19 cellular contexts compared by ENCODE assay signal in genomic region chr2:134665729-134666506, GRCh38. TPM values are rescaled to one million over a fixed set of nuclear protein-coding genes. Genes with fewer than 3 reads are reported as not detected.
"Had no signal": no experiment of that assay in that cellular context is flagged by ENCODE, and none has a peak within 500 bp of the region (broad histone marks: within the 10 kb centered on the region; RNA-seq: fewer than 3 reads in every experiment).

No MANE protein-coding gene starts in this region.

- H3K27ac Mint-ChIP-seq: activated naive CD8-positive, alpha-beta T cell treated with anti-CD3 and anti-CD28 coated beads, Interleukin-2, amount 50 U/mL, for 24 hours; nephron progenitor cell; T-helper 2 cell treated with Interferon-gamma antibody and Interleukin-4, amounts not matched to agents 5 μg/mL and 100 μg/mL, for 36 hours had no signal

- H3K27ac ChIP-seq: ascending aorta, esophagus squamous epithelium, spleen, suprapubic skin had no signal

- ATAC-seq: activated naive CD8-positive, alpha-beta T cell treated with anti-CD3 and anti-CD28 coated beads, Interleukin-2, amount 50 U/mL, for 24 hours; left cardiac atrium; sciatic nerve; stimulated activated naive CD8-positive, alpha-beta T cell treated with anti-CD3 and anti-CD28 coated beads, Interleukin-15, Interleukin-2, amounts not matched to agents 100 U/mL and 50 U/mL, for 24 hours had no signal

- DNase-seq: activated CD4-positive, alpha-beta T cell treated with anti-CD3 and anti-CD28 coated beads, Interleukin-2, amount 50 U/mL, for 48 hours; activated CD8-positive, alpha-beta memory T cell treated with anti-CD3 and anti-CD28 coated beads, Interleukin-2, amount 50 U/mL, for 48 hours; activated naive CD8-positive, alpha-beta T cell treated with anti-CD3 and anti-CD28 coated beads, Interleukin-2, amount 50 U/mL, for 24 hours; esophagus squamous epithelium; foreskin fibroblast; glutamatergic neuron; left cardiac atrium; mammary epithelial cell; nephron progenitor cell; spleen; stimulated activated CD4-positive, alpha-beta T cell treated with anti-CD3 and anti-CD28 coated beads, Interleukin-2, amount 100 ng/mL, for 24 hours; stimulated activated naive CD8-positive, alpha-beta T cell treated with anti-CD3 and anti-CD28 coated beads, Interleukin-15, Interleukin-2, amounts not matched to agents 100 U/mL and 50 U/mL, for 24 hours; upper lobe of left lung had no signal

- H3K27me3 ChIP-seq: ascending aorta, spleen, suprapubic skin, upper lobe of left lung had no signal

- H3K36me3 ChIP-seq: ascending aorta, esophagus squamous epithelium, spleen, suprapubic skin, upper lobe of left lung had no signal

- H3K4me3 ChIP-seq: ascending aorta, esophagus squamous epithelium, spleen, suprapubic skin, upper lobe of left lung had no signal

- H3K4me1 ChIP-seq: ascending aorta, esophagus squamous epithelium, suprapubic skin had no signal

- H3K9me3 Mint-ChIP-seq: activated naive CD8-positive, alpha-beta T cell treated with anti-CD3 and anti-CD28 coated beads, Interleukin-2, amount 50 U/mL, for 24 hours; nephron progenitor cell; T-helper 2 cell treated with Interferon-gamma antibody and Interleukin-4, amounts not matched to agents 5 μg/mL and 100 μg/mL, for 36 hours had no signal

- H3K9me3 ChIP-seq: ascending aorta, esophagus squamous epithelium, spleen, suprapubic skin, upper lobe of left lung had no signal

- H3K4me3 Mint-ChIP-seq: activated naive CD8-positive, alpha-beta T cell treated with anti-CD3 and anti-CD28 coated beads, Interleukin-2, amount 50 U/mL, for 24 hours; nephron progenitor cell; T-helper 2 cell treated with Interferon-gamma antibody and Interleukin-4, amounts not matched to agents 5 μg/mL and 100 μg/mL, for 36 hours had no signal

RNA-seq across cellular contexts. Expression of gene TMEM163, which starts 52.9 kb away (rescaled TPM):
- total RNA-seq: ascending aorta, bronchial epithelial cell, mammary epithelial cell, osteocyte had no signal
